ENCODE assay signal across 10 cellular contexts in genomic region chr2:104033399-104033798, GRCh38.
DNase-seq lines count a peak whose midpoint lies in the region; ATAC-seq and TF ChIP-seq lines count a peak whose summit lies in the region.
"Had no signal": no experiment of that assay in that cellular context is flagged by ENCODE, and none has a peak within 500 bp of the region (broad histone marks: within the 10 kb centered on the region; RNA-seq: fewer than 3 reads in every experiment).

No MANE protein-coding gene starts in this region.

- DNase-seq in COLO668 (lab: John Stamatoyannopoulos, UW; ENCODE audit: unreplicated experiment) = peak; percentile 8
- peak; percentile 2 for DNase-seq in GM23248
- DNase-seq in RWPE2 (ENCODE audit: low spot score) = no peak
- no peak for DNase-seq in left lobe of liver (ENCODE audit: low spot score)
- no peak for DNase-seq in activated CD8-positive, alpha-beta memory T cell treated with anti-CD3 and anti-CD28 coated beads, Interleukin-2, amount 50 U/mL, for 48 hours
- no peak for DNase-seq in mesenchymal stem cell
- no peak for DNase-seq in T-cell
- DNase-seq: activated CD4-positive, alpha-beta T cell treated with anti-CD3 and anti-CD28 coated beads for 4 hours; ovary had no signal

- H3K18ac ChIP-seq in mesenchymal stem cell (ENCODE audit: low read depth in 1 of 2, low read length in 2 of 2) = no peak overlapping the region

- no peaks in the 10 kb centered on the region for H3K79me1 ChIP-seq in mesenchymal stem cell (replicated peaks; ENCODE audit: low read length, poor library complexity, severe bottlenecking)

- H3K9me3 Mint-ChIP-seq in T-cell = peaks cover 8 to 14% (median 9%) of the 10 kb centered on the region in 3 donors

- H4K8ac ChIP-seq in mesenchymal stem cell (ENCODE audit: low read length) = no peak overlapping the region

- H3K23ac ChIP-seq in mesenchymal stem cell (ENCODE audit: low read length in 2 of 2) = no peak overlapping the region

- no peaks in the 10 kb centered on the region for H3K79me2 ChIP-seq in GM23248 (ENCODE audit: insufficient read depth)

- H2BK5ac ChIP-seq in mesenchymal stem cell (ENCODE audit: low read depth, low read length, poor library complexity, severe bottlenecking) = no peak overlapping the region

- no peaks in the 10 kb centered on the region for H3K36me3 ChIP-seq in GM23248 (ENCODE audit: low read depth)
- no peaks in the 10 kb centered on the region for H3K36me3 ChIP-seq in RWPE2 (ENCODE audit: low read depth)
- H3K36me3 ChIP-seq in mesenchymal stem cell (ENCODE audit: control insufficient read depth in 1 of 2, insufficient read depth in 2 of 2, low read depth in 1 of 2, low read length in 2 of 2) = no peaks in the 10 kb centered on the region
- H3K36me3 ChIP-seq: ovary had no signal

- no peak overlapping the region for H3K4me3 Mint-ChIP-seq in T-cell

- H3K4me1 ChIP-seq in GM23248 (ENCODE audit: insufficient read depth) = no peaks in the 10 kb centered on the region
- no peaks in the 10 kb centered on the region for H3K4me1 ChIP-seq in RWPE2 (ENCODE audit: insufficient read depth, poor library complexity, severe bottlenecking)
- H3K4me1 ChIP-seq in mesenchymal stem cell (ENCODE audit: control insufficient read depth, insufficient read depth, low read depth, low read length) = no peaks in the 10 kb centered on the region

- no peak overlapping the region for H3K27ac Mint-ChIP-seq in T-cell

- no peak overlapping the region for H3K14ac ChIP-seq in mesenchymal stem cell (ENCODE audit: low read length in 2 of 2)

- H3F3A ChIP-seq in GM23248 (ENCODE audit: insufficient read depth) = no peaks in the 10 kb centered on the region

- CTCF ChIA-PET in T-cell (lab: Charles Lee) = no interaction called here

- TF ChIP-seq CTCF in RWPE2 (IDR thresholded peaks at IDR 0.05; ENCODE audit: poor library complexity, severe bottlenecking) = peak; percentile 36

- H3K9me3 ChIP-seq in GM23248 (ENCODE audit: low read depth) (no peaks in the 10 kb centered on the region), RWPE2 (ENCODE audit: severe bottlenecking) (no peaks in the 10 kb centered on the region), mesenchymal stem cell (ENCODE audit: control insufficient read depth, low read length) (no peaks in the 10 kb centered on the region)
- H3K9me3 ChIP-seq: ovary had no signal

- H4K20me1 ChIP-seq in GM23248 (ENCODE audit: insufficient read depth) = no peaks in the 10 kb centered on the region

- H4K91ac ChIP-seq in mesenchymal stem cell (ENCODE audit: low read length) = no peak overlapping the region

- H3K9me2 ChIP-seq in GM23248 (ENCODE audit: insufficient read depth) = no peaks in the 10 kb centered on the region

- in situ Hi-C loops in GM23248 (cut with MboI) = no loop called here

- no peak overlapping the region for H3K9ac ChIP-seq in GM23248
- H3K9ac ChIP-seq in mesenchymal stem cell (ENCODE audit: low read length) = no peak overlapping the region

- H2AK5ac ChIP-seq in mesenchymal stem cell (ENCODE audit: low read length, severe bottlenecking) = no peak overlapping the region

- no peaks in the 10 kb centered on the region for H3K27me3 ChIP-seq in GM23248 (replicated peaks; ENCODE audit: insufficient read depth)
- peaks cover 21% of the 10 kb centered on the region for H3K27me3 ChIP-seq in RWPE2 (ENCODE audit: insufficient read depth, poor library complexity, severe bottlenecking)
- H3K27me3 ChIP-seq in mesenchymal stem cell (ENCODE audit: control insufficient read depth in 1 of 2, insufficient read depth in 1 of 2, low read length in 2 of 2) = no peaks in the 10 kb centered on the region
- H3K27me3 ChIP-seq: ovary had no signal

- H2BK15ac ChIP-seq in mesenchymal stem cell (ENCODE audit: low read depth, poor library complexity, severe bottlenecking) = no peak overlapping the region

- H3K4me2 ChIP-seq in GM23248 (ENCODE audit: unreplicated experiment) (no peak overlapping the region), mesenchymal stem cell (ENCODE audit: low read length, poor library complexity, severe bottlenecking) (no peak overlapping the region)

- no peaks in the 10 kb centered on the region for H3K27me3 Mint-ChIP-seq in T-cell

- H3K27ac ChIP-seq in GM23248 = no peak overlapping the region
- no peak overlapping the region for H3K27ac ChIP-seq in RWPE2 (ENCODE audit: poor library complexity, severe bottlenecking)
- H3K27ac ChIP-seq in mesenchymal stem cell (ENCODE audit: low read length, poor library complexity, severe bottlenecking) = no peak overlapping the region
- H3K27ac ChIP-seq: ovary had no signal

- no peak overlapping the region for H2AFZ ChIP-seq in GM23248
- no peak overlapping the region for H2AFZ ChIP-seq in mesenchymal stem cell (ENCODE audit: low read depth, low read length)

- no peak overlapping the region for H3K4me3 ChIP-seq in GM23248
- no peak overlapping the region for H3K4me3 ChIP-seq in RWPE2 (ENCODE audit: severe bottlenecking)
- no peak overlapping the region for H3K4me3 ChIP-seq in mesenchymal stem cell (ENCODE audit: insufficient read depth in 1 of 2, low read depth in 1 of 2, low read length in 2 of 2)
- H3K4me3 ChIP-seq: ovary had no signal

- no peak overlapping the region for H2BK120ac ChIP-seq in mesenchymal stem cell (ENCODE audit: low read depth, low read length)

- WGBS in GM23248 (ENCODE audit: low coverage in 1 of 2, low lambda C conversion rate in 2 of 2, missing lambda C conversion rate in 2 of 2), 2 experiments = 16 to 20% methylated on average over 3 of the region's 3 CpGs
- no CpG with 5 or more reads among the region's 3 CpGs for WGBS in mesenchymal stem cell

- no peaks in the 10 kb centered on the region for H3K4me1 Mint-ChIP-seq in T-cell

- no peak overlapping the region for H3K4ac ChIP-seq in mesenchymal stem cell (ENCODE audit: low read depth in 1 of 2, low read length in 2 of 2)

- ATAC-seq in RWPE2 (ENCODE audit: low read depth) (no peak), left lobe of liver (peak; percentile 59), T-cell (replicated peaks in 1 of 4) (no peak), GM21528 (IDR thresholded peaks at IDR 0.05; ENCODE audit: low FRiP score, unreplicated experiment) (no peak)

- POLR2A ChIA-PET in T-cell (lab: Charles Lee) = no interaction called here

- no peaks in the 10 kb centered on the region for H3K36me3 Mint-ChIP-seq in T-cell

- no peak overlapping the region for H2BK12ac ChIP-seq in mesenchymal stem cell (ENCODE audit: low read length in 2 of 2)

Comparison
In these comparisons a context has a peak if more than half of its experiments do, and no peak if none do; other contexts are left out.
1. DNase-seq: peak in COLO668 (single experiment) and GM23248 (single experiment); none in RWPE2 (single experiment), left lobe of liver (single experiment), activated CD8-positive, alpha-beta memory T cell treated with anti-CD3 and anti-CD28 coated beads, Interleukin-2, amount 50 U/mL, for 48 hours (single experiment), mesenchymal stem cell (single experiment) and T-cell (0 of 34).